Comparison of ENCODE assay signal across 17 cellular contexts in genomic region chr2:59690849-59691248, GRCh38.
DNase-seq lines count a peak whose midpoint lies in the region; ATAC-seq and TF ChIP-seq lines count a peak whose summit lies in the region.
"Had no signal": no experiment of that assay in that cellular context is flagged by ENCODE, and none has a peak within 500 bp of the region (broad histone marks: within the 10 kb centered on the region; RNA-seq: fewer than 3 reads in every experiment).

No MANE protein-coding gene starts in this region.

- H3K36me3 ChIP-seq in DND-41 (ENCODE audit: insufficient read depth, low read length), result no peaks in the 10 kb centered on the region
- H3K36me3 ChIP-seq in left ventricle myocardium inferior, result no peaks in the 10 kb centered on the region
- H3K36me3 ChIP-seq in mesendoderm (ENCODE audit: control insufficient read depth, insufficient read depth, low read length), result no peaks in the 10 kb centered on the region

- no peak overlapping the region for H4K5ac ChIP-seq in mesendoderm (ENCODE audit: low read length)

- H3K27me3 ChIP-seq in right cardiac atrium (ENCODE audit: control insufficient read depth, insufficient read depth) (no peaks in the 10 kb centered on the region), DND-41 (ENCODE audit: insufficient read depth, low read length, poor library complexity) (no peaks in the 10 kb centered on the region), left ventricle myocardium inferior (ENCODE audit: low read depth) (no peaks in the 10 kb centered on the region), mesendoderm (ENCODE audit: insufficient read depth, low read length, poor library complexity) (no peaks in the 10 kb centered on the region)

- intact Hi-C loops in Right ventricle myocardium superior (cut with DNase I) (no loop called here), right cardiac atrium (cut with DNase I) (no loop called here), left ventricle myocardium inferior (cut with micrococcal nuclease) (no loop called here)

- no peak overlapping the region for H3K27ac ChIP-seq in right cardiac atrium (ENCODE audit: low read length)
- no peak overlapping the region for H3K27ac ChIP-seq in DND-41 (ENCODE audit: low read length)
- H3K27ac ChIP-seq in left ventricle myocardium inferior (replicated peaks), result no peak overlapping the region
- H3K27ac ChIP-seq in mesendoderm (ENCODE audit: low read depth, low read length), result no peak overlapping the region

- peaks cover 1% of the 10 kb centered on the region for H3K4me1 ChIP-seq in right cardiac atrium (ENCODE audit: control insufficient read depth, insufficient read depth, low read length)
- H3K4me1 ChIP-seq in DND-41 (ENCODE audit: insufficient read depth, low read length), result peaks cover 20% of the 10 kb centered on the region
- H3K4me1 ChIP-seq in left ventricle myocardium inferior, result no peaks in the 10 kb centered on the region
- no peaks in the 10 kb centered on the region for H3K4me1 ChIP-seq in mesendoderm (ENCODE audit: control insufficient read depth, low read depth, low read length)

- no peak overlapping the region for H2BK15ac ChIP-seq in mesendoderm (replicated peaks; ENCODE audit: low read depth)

- no peak overlapping the region for H4K8ac ChIP-seq in mesendoderm (ENCODE audit: low read depth, low read length)

- H3K9ac ChIP-seq in DND-41 (ENCODE audit: low read depth, low read length) (no peak overlapping the region), mesendoderm (ENCODE audit: low read length) (no peak overlapping the region)

- H3K56ac ChIP-seq in mesendoderm (ENCODE audit: low read length), result no peak overlapping the region

- H3K4me2 ChIP-seq in DND-41 (ENCODE audit: insufficient read depth, low read length), result no peak overlapping the region
- H3K4me2 ChIP-seq in mesendoderm (ENCODE audit: low read length), result no peak overlapping the region

- H2AFZ ChIP-seq in DND-41 (ENCODE audit: low read depth, low read length), result peak overlapping the region; percentile 35; the same call in 1 of the 2 replicates

- DNase-seq in Right ventricle myocardium superior (no peak), right cardiac atrium (no peak), DND-41 (no peak), left ventricle myocardium inferior (peak; percentile 15), mesendoderm (no peak), HT-29 (ENCODE audit: low spot score) (no peak)
- DNase-seq in activated effector memory CD4-positive, alpha-beta T cell treated with Interleukin-2 at 50 U/mL for 16 hours, result no peak
- DNase-seq: CD4-positive, CD25-positive, alpha-beta regulatory T cell; GDM1; KG1; NCI-H1092; NCI-H2081 treated with DMSO at 0.1 percent for 48 hours; NCI-H2227 treated with DMSO at 0.1 percent for 48 hours; NCI-H524; NCI-H774; OCI-M1; SHP77 had no signal

- H3K9me3 ChIP-seq in right cardiac atrium (ENCODE audit: control insufficient read depth, low read length) (no peaks in the 10 kb centered on the region), DND-41 (ENCODE audit: insufficient read depth, low read length, severe bottlenecking) (peaks cover 8% of the 10 kb centered on the region), left ventricle myocardium inferior (replicated peaks) (peaks cover 13% of the 10 kb centered on the region)

- no peaks in the 10 kb centered on the region for H3K79me1 ChIP-seq in mesendoderm (ENCODE audit: low read length)

- H3K79me2 ChIP-seq in DND-41 (ENCODE audit: insufficient read depth, low read length), result no peaks in the 10 kb centered on the region
- H3K79me2 ChIP-seq in mesendoderm (ENCODE audit: control insufficient read depth, insufficient read depth, low read length), result no peaks in the 10 kb centered on the region

- ATAC-seq in Right ventricle myocardium superior (ENCODE audit: poor library complexity), result peak; percentile 80
- ATAC-seq in right cardiac atrium, result no peak
- peak; percentile 55; the same call in 2 of the 3 replicates for ATAC-seq in DND-41 (ENCODE audit: insufficient read depth, low read depth)

- H4K20me1 ChIP-seq in DND-41 (ENCODE audit: insufficient read depth, low read length), result no peaks in the 10 kb centered on the region

- H3K4ac ChIP-seq in mesendoderm (ENCODE audit: low read depth, low read length), result no peak overlapping the region

- no peak overlapping the region for H2BK120ac ChIP-seq in mesendoderm (ENCODE audit: low read depth, low read length)

- H3K23ac ChIP-seq in mesendoderm (ENCODE audit: low read length), result no peak overlapping the region

- TF ChIP-seq CTCF in DND-41 (IDR thresholded peaks at IDR 0.05; ENCODE audit: borderline replicate concordance, extremely low read depth, low read length, poor library complexity, severe bottlenecking) (no peak), left ventricle myocardium inferior (IDR thresholded peaks at IDR 0.05; ENCODE audit: borderline replicate concordance) (no peak)

- no peak overlapping the region for H2BK5ac ChIP-seq in mesendoderm (ENCODE audit: low read length)

- WGBS in right cardiac atrium, result 59% methylated on average over 4 of the region's 4 CpGs
- no CpG with 5 or more reads among the region's 4 CpGs for WGBS in mesendoderm (ENCODE audit: extremely low coverage, insufficient coverage, low lambda C conversion rate)

- H3K18ac ChIP-seq in mesendoderm (ENCODE audit: low read length), result no peak overlapping the region

- H3K4me3 ChIP-seq in right cardiac atrium (ENCODE audit: low read length) (no peak overlapping the region), DND-41 (ENCODE audit: low read depth in 1 of 2, low read length in 2 of 2) (no peak overlapping the region), left ventricle myocardium inferior (no peak overlapping the region), mesendoderm (ENCODE audit: low read length) (no peak overlapping the region)

- H2AK5ac ChIP-seq in mesendoderm (ENCODE audit: low read length), result no peak overlapping the region

Comparison
In these comparisons a context has a peak if more than half of its experiments do, and no peak if none do; other contexts are left out.
1. ATAC-seq: peak in Right ventricle myocardium superior (single experiment) and DND-41 (single experiment); none in right cardiac atrium (0 of 2).